21 cellular contexts compared by ENCODE assay signal in the genomic region with DNA sequence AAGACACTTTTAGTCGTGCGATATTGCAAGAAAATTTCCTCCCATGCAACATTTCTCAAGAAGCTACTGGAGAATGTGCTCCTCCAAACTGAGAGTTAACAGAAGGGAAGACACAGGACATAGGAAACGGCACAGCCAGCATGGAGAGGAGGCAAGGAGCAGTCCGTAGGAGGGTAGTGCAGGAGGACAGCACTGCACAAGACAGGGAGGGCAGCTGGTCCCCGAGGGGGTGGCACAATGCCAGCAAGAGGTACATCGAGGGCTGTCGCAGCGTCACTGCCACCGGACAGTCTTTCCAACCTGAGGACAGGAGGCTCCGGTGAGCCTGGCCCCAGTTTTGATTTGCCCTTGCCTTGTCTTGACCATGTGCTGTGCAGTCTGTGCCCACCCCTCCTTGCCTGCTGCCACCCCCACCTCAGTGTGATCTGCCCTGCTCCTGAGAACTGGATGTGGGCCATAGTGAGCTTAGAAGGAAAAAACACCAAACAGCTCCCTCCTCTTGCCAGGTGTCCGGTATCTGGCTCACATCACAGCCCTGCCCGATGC.
DNase-seq lines count a peak whose midpoint lies in the region; ATAC-seq, FAIRE-seq and TF ChIP-seq lines count a peak whose summit lies in the region.
"Had no signal": no experiment of that assay in that cellular context is flagged by ENCODE, and none has a peak within 500 bp of the region (broad histone marks: within the 10 kb centered on the region; RNA-seq: fewer than 3 reads in every experiment).

No MANE protein-coding gene starts in this region.

- no peak for FAIRE-seq in H1 (lab: Jason Lieb, UNC)
- FAIRE-seq: A204.1, GM12892, GM18507 had no signal

- no peak overlapping the region for H3K27ac Mint-ChIP-seq in activated naive CD4-positive, alpha-beta T cell treated with anti-CD3 and anti-CD28 coated beads, Interleukin-2, amount 10 ng/mL, durations not matched to agents 7 days and 5 days
- no peak overlapping the region for H3K27ac Mint-ChIP-seq in activated naive CD4-positive, alpha-beta T cell treated with anti-CD3 and anti-CD28 coated beads, Interleukin-2, amount 50 U/mL, for 72 hours
- H3K27ac Mint-ChIP-seq: CD8-positive, alpha-beta memory T cell had no signal

- peaks cover 0 to 7% (median 0%) of the 10 kb centered on the region in 4 experiments; a peak in 2 of 7 replicates for H3K27me3 ChIP-seq in H1 (replicated peaks in 1 of 4; ENCODE audit: control insufficient read depth in 3 of 4, extremely low read depth in 1 of 4, insufficient read depth in 3 of 4, low read length in 3 of 4)
- no peaks in the 10 kb centered on the region for H3K27me3 ChIP-seq in GM23248 (replicated peaks; ENCODE audit: insufficient read depth)
- H3K27me3 ChIP-seq: BE2C had no signal

- no peak overlapping the region for H4K5ac ChIP-seq in H1 (ENCODE audit: insufficient read length, low read depth, low read length)

- H2BK20ac ChIP-seq in H1 (ENCODE audit: low read length): no peak overlapping the region

- H4K91ac ChIP-seq in H1 (replicated peaks; ENCODE audit: insufficient read length, low read length): no peak overlapping the region

- no peak overlapping the region for H3K18ac ChIP-seq in H1 (ENCODE audit: extremely low read depth, low read length)

- H3K4me1 ChIP-seq in H1 (replicated peaks in 1 of 4; ENCODE audit: control insufficient read depth in 3 of 4, insufficient read depth in 4 of 4, low read length in 3 of 4) (peaks cover 0 to 9% (median 6%) of the 10 kb centered on the region in 4 experiments; a peak in 6 of 7 replicates), GM23248 (ENCODE audit: insufficient read depth) (no peaks in the 10 kb centered on the region)
- H3K4me1 ChIP-seq: BE2C had no signal

- no peak overlapping the region for H3K56ac ChIP-seq in H1 (replicated peaks; ENCODE audit: insufficient read length, low read depth, low read length)

- no peak overlapping the region for H3K23ac ChIP-seq in H1 (ENCODE audit: insufficient read length)

- no peak overlapping the region for H3K4me3 ChIP-seq in H1 (ENCODE audit: extremely low read depth in 1 of 4, insufficient read depth in 2 of 4, low read depth in 3 of 4, low read length in 4 of 4)
- H3K4me3 ChIP-seq in GM23248: no peak overlapping the region

- CTCF ChIA-PET in activated naive CD4-positive, alpha-beta T cell treated with anti-CD3 and anti-CD28 coated beads, Interleukin-2, amount 10 ng/mL, durations not matched to agents 7 days and 5 days (lab: Charles Lee): no interaction called here
- CTCF ChIA-PET in H1 (lab: Charles Lee; ENCODE audit: partially characterized antibody): interaction anchor here (0.8 to 2.7 kb wide), 10 partner anchors 9 to 110 kb away, joined by 3 to 8 read pairs (median 4); no protein-coding TSS in a partner anchor

- 0 out of 2 replicates have a peak overlapping the region, but pooled peaks have one; percentile 9 for H2AK5ac ChIP-seq in H1 (ENCODE audit: low read depth, low read length)

- H4K20me1 ChIP-seq in H1 (replicated peaks in 1 of 2; ENCODE audit: control insufficient read depth in 1 of 2, insufficient read depth in 2 of 2, low read length in 2 of 2) (no peaks in the 10 kb centered on the region), GM23248 (ENCODE audit: insufficient read depth) (no peaks in the 10 kb centered on the region)

- 86% methylated on average over 12 of the region's 12 CpGs; no CpG with 5 or more reads in 1 of the 2 experiments for WGBS in H1 (ENCODE audit: extremely low coverage in 1 of 2, insufficient coverage in 1 of 2, insufficient read length in 1 of 2, insufficient replicate concordance in 2 of 2, low coverage in 1 of 2, low lambda C conversion rate in 2 of 2, missing lambda C conversion rate in 1 of 2), 2 experiments
- 72 to 75% methylated on average over 11 to 12 of the region's 12 CpGs for WGBS in GM23248 (ENCODE audit: low coverage in 1 of 2, low lambda C conversion rate in 2 of 2, missing lambda C conversion rate in 2 of 2), 2 experiments

- H3K36me3 ChIP-seq in H1 (ENCODE audit: control insufficient read depth in 2 of 4, insufficient read depth in 4 of 4, low read length in 3 of 4) (no peaks in the 10 kb centered on the region), GM23248 (ENCODE audit: low read depth) (no peaks in the 10 kb centered on the region)
- H3K36me3 ChIP-seq: BE2C had no signal

- no peaks in the 10 kb centered on the region for H3K36me3 Mint-ChIP-seq in activated naive CD4-positive, alpha-beta T cell treated with anti-CD3 and anti-CD28 coated beads, Interleukin-2, amount 10 ng/mL, durations not matched to agents 7 days and 5 days
- H3K36me3 Mint-ChIP-seq in activated naive CD4-positive, alpha-beta T cell treated with anti-CD3 and anti-CD28 coated beads, Interleukin-2, amount 50 U/mL, for 72 hours: no peaks in the 10 kb centered on the region
- H3K36me3 Mint-ChIP-seq: CD4-positive, CD25-positive, alpha-beta regulatory T cell; CD8-positive, alpha-beta memory T cell had no signal

- H2BK12ac ChIP-seq in H1 (ENCODE audit: low read depth, low read length): no peak overlapping the region; the same call in 1 of the 2 replicates

- H3K9me2 ChIP-seq in GM23248 (ENCODE audit: insufficient read depth): no peaks in the 10 kb centered on the region

- no peak for TF ChIP-seq CTCF in H1 (IDR thresholded peaks at IDR 0.05; ENCODE audit: control extremely low read depth in 1 of 3, insufficient read depth in 1 of 3, low read depth in 1 of 3, low read length in 3 of 3)

- H3K23me2 ChIP-seq in H1 (ENCODE audit: low read depth, low read length): no peaks in the 10 kb centered on the region

- H2AFZ ChIP-seq in H1 (ENCODE audit: low read length) (no peak overlapping the region), GM23248 (no peak overlapping the region)

- POLR2A ChIA-PET in H1 (lab: Charles Lee; ENCODE audit: partially characterized antibody): no interaction called here

- no peak overlapping the region for H3K14ac ChIP-seq in H1 (ENCODE audit: insufficient read length)

- peaks cover 50% of the 10 kb centered on the region for H3K27me3 Mint-ChIP-seq in activated naive CD4-positive, alpha-beta T cell treated with anti-CD3 and anti-CD28 coated beads, Interleukin-2, amount 10 ng/mL, durations not matched to agents 7 days and 5 days

- DNase-seq in activated naive CD4-positive, alpha-beta T cell treated with anti-CD3 and anti-CD28 coated beads, Interleukin-2, amount 10 ng/mL, durations not matched to agents 7 days and 5 days: peak; percentile 13
- DNase-seq in activated naive CD4-positive, alpha-beta T cell treated with anti-CD3 and anti-CD28 coated beads, Interleukin-2, amount 50 U/mL, for 72 hours (ENCODE audit: low spot score in 2 of 2): no peak
- peak; percentile 45 for DNase-seq in NCI-H2029 treated with DMSO at 0.1 percent for 48 hours (lab: John Stamatoyannopoulos, UW)
- no peak for DNase-seq in H1 (ENCODE audit: low read depth in 1 of 2, low spot score in 2 of 2)
- DNase-seq in inferior parietal cortex (ENCODE audit: extremely low spot score): no peak
- DNase-seq in GM23248: no peak
- DNase-seq: ACHN; BE2C; C1 segment of cervical spinal cord; CD4-positive, CD25-positive, alpha-beta regulatory T cell; CD8-positive, alpha-beta memory T cell; COR-L47; DMS153; DMS79; GDM1; GOT3; H9 had no signal

- TF ChIP-seq POLR2A in H1 (IDR thresholded peaks at IDR 0.05; ENCODE audit: control extremely low read depth in 1 of 2, low read depth in 2 of 2, low read length in 2 of 2): no peak

- ATAC-seq in activated naive CD4-positive, alpha-beta T cell treated with anti-CD3 and anti-CD28 coated beads, Interleukin-2, amount 50 U/mL, for 72 hours: no peak
- ATAC-seq in GM21515 (IDR thresholded peaks at IDR 0.05; ENCODE audit: unreplicated experiment): no peak

- H3K27ac ChIP-seq in H1 (ENCODE audit: low read depth, low read length) (no peak overlapping the region), GM23248 (no peak overlapping the region)

- no peak overlapping the region for H2BK5ac ChIP-seq in H1 (ENCODE audit: low read depth, low read length)

- no peaks in the 10 kb centered on the region for H3F3A ChIP-seq in GM23248 (ENCODE audit: insufficient read depth)

- no peak overlapping the region for H2BK120ac ChIP-seq in H1 (replicated peaks; ENCODE audit: low read depth, low read length)

- no peak for TF ChIP-seq EP300 in H1 (IDR thresholded peaks at IDR 0.05; ENCODE audit: borderline replicate concordance in 1 of 2, low read depth in 2 of 2, low read length in 2 of 2)

- peak overlapping the region; percentile 61; the same call in 1 of the 2 replicates for H2BK15ac ChIP-seq in H1 (ENCODE audit: low read length)

- H3K79me1 ChIP-seq in H1 (ENCODE audit: low read depth, low read length): no peaks in the 10 kb centered on the region

- no peak for TF ChIP-seq RAD21 in H1 (IDR thresholded peaks at IDR 0.05 in 1 of 2, conservative IDR thresholded peaks at IDR 0.05 in 1 of 2; ENCODE audit: low read depth in 2 of 2, low read length in 2 of 2)

- H3K79me2 ChIP-seq in H1 (ENCODE audit: control insufficient read depth in 1 of 2, insufficient read depth in 2 of 2, low read length in 2 of 2) (no peaks in the 10 kb centered on the region), GM23248 (ENCODE audit: insufficient read depth) (no peaks in the 10 kb centered on the region)

- H3K9me3 Mint-ChIP-seq in activated naive CD4-positive, alpha-beta T cell treated with anti-CD3 and anti-CD28 coated beads, Interleukin-2, amount 10 ng/mL, durations not matched to agents 7 days and 5 days: no peaks in the 10 kb centered on the region
- no peaks in the 10 kb centered on the region for H3K9me3 Mint-ChIP-seq in activated naive CD4-positive, alpha-beta T cell treated with anti-CD3 and anti-CD28 coated beads, Interleukin-2, amount 50 U/mL, for 72 hours
- H3K9me3 Mint-ChIP-seq: CD8-positive, alpha-beta memory T cell; H9 had no signal

- H3K4ac ChIP-seq in H1 (replicated peaks; ENCODE audit: insufficient read length, low read depth, low read length): no peak overlapping the region

- H3K4me2 ChIP-seq in H1 (ENCODE audit: insufficient read depth in 1 of 2, low read depth in 2 of 2, low read length in 2 of 2) (no peak overlapping the region), GM23248 (ENCODE audit: unreplicated experiment) (no peak overlapping the region)

- H3K4me3 Mint-ChIP-seq in activated naive CD4-positive, alpha-beta T cell treated with anti-CD3 and anti-CD28 coated beads, Interleukin-2, amount 10 ng/mL, durations not matched to agents 7 days and 5 days: no peak overlapping the region
- H3K4me3 Mint-ChIP-seq: CD4-positive, CD25-positive, alpha-beta regulatory T cell; CD8-positive, alpha-beta memory T cell; H9 had no signal

- peaks cover 4% of the 10 kb centered on the region for H3K4me1 Mint-ChIP-seq in activated naive CD4-positive, alpha-beta T cell treated with anti-CD3 and anti-CD28 coated beads, Interleukin-2, amount 10 ng/mL, durations not matched to agents 7 days and 5 days
- H3K4me1 Mint-ChIP-seq: CD4-positive, CD25-positive, alpha-beta regulatory T cell; CD8-positive, alpha-beta memory T cell had no signal

- no peak overlapping the region for H4K8ac ChIP-seq in H1 (ENCODE audit: extremely low read depth, insufficient read depth, low read length)

- H3K9me3 ChIP-seq in H1 (ENCODE audit: insufficient read depth in 2 of 2, low read depth in 1 of 2, low read length in 1 of 2) (no peaks in the 10 kb centered on the region), GM23248 (ENCODE audit: low read depth) (no peaks in the 10 kb centered on the region)
- H3K9me3 ChIP-seq: BE2C had no signal

- H3K9ac ChIP-seq in H1 (replicated peaks in 1 of 4; ENCODE audit: extremely low read depth in 1 of 4, low read depth in 3 of 4, low read length in 3 of 4) (no peak overlapping the region), GM23248 (no peak overlapping the region)

- in situ Hi-C loops in GM23248 (cut with MboI): no loop called here

Comparison
In these comparisons a context has a peak if more than half of its experiments do, and no peak if none do; other contexts are left out.
1. DNase-seq: peak in activated naive CD4-positive, alpha-beta T cell treated with anti-CD3 and anti-CD28 coated beads, Interleukin-2, amount 10 ng/mL, durations not matched to agents 7 days and 5 days (single experiment) and NCI-H2029 treated with DMSO at 0.1 percent for 48 hours (single experiment); none in activated naive CD4-positive, alpha-beta T cell treated with anti-CD3 and anti-CD28 coated beads, Interleukin-2, amount 50 U/mL, for 72 hours (0 of 2), H1 (0 of 2), inferior parietal cortex (single experiment) and GM23248 (single experiment).